ENCODE assay signal across 5 cellular contexts in genomic region chr12:128849802-128850201, GRCh38. TPM values are rescaled to one million over a fixed set of nuclear protein-coding genes. Genes with fewer than 3 reads are reported as not detected.
"Had no signal": no experiment of that assay in that cellular context is flagged by ENCODE, and none has a peak within 500 bp of the region (broad histone marks: within the 10 kb centered on the region; RNA-seq: fewer than 3 reads in every experiment).

No MANE protein-coding gene starts in this region.

RNA-seq across cellular contexts. Expression of gene GLT1D1, which starts 3.5 kb away (rescaled TPM):
- total RNA-seq: LHCN-M2, MCF 10A, NCI-H460, PC-9, RPMI7951 had no signal
